ENCODE assay signal across 13 cellular contexts in the genomic region with DNA sequence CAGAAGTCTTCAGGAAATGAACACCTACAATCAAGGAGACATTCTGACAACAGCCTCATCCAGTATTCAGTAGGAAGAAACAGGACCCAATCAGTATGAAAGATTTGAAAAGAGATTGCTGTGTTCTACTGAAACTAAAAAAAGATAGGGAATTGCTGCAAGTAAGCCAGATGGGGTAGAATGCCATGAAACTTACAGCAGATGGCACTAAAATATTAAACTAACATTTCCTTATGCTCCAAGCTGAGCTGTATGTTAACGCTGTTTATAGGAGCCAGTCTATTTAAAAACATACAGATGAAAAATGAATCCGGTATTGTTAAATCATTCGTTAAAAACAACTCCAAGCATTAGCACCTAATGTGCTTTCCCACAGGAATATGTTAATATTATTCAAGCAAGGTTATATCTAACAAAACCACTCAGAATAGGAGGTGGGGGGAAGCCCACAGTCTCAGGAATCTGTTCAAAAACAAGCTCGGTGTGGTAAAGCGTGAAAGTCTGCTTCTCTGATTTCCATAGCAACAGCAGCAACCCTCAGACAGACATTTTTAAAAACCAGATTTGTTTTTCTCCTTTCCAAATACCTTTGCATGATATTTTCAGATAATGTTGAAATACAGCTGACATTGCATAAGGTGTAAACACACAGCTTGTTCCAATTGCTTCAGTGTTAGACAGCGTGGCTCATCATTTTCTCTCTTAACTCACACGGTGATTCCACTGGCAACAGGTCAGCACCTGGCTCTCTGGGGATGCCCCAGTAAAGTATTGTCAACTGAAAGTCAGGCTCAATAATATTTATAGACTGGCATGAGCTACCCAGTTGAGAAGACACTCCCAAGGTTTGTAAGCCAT.
DNase-seq lines count a peak whose midpoint lies in the region; ATAC-seq and TF ChIP-seq lines count a peak whose summit lies in the region.
"Had no signal": no experiment of that assay in that cellular context is flagged by ENCODE, and none has a peak within 500 bp of the region (broad histone marks: within the 10 kb centered on the region; RNA-seq: fewer than 3 reads in every experiment).

No MANE protein-coding gene starts in this region.

- intact Hi-C loops in thyroid gland (cut with DNase I) = no loop called here

- H3K4me1 ChIP-seq in thyroid gland = no peaks in the 10 kb centered on the region
- H3K4me1 ChIP-seq: suprapubic skin had no signal

- H3K9me3 ChIP-seq in thyroid gland = no peaks in the 10 kb centered on the region
- H3K9me3 ChIP-seq: suprapubic skin had no signal

- H3K4me3 ChIP-seq in epithelial cell of esophagus (ENCODE audit: low read length) (no peak overlapping the region), thyroid gland (replicated peaks in 1 of 3) (no peak overlapping the region)
- H3K4me3 ChIP-seq: PC-9, suprapubic skin had no signal

- no peaks in the 10 kb centered on the region for H3K27me3 ChIP-seq in thyroid gland
- H3K27me3 ChIP-seq: suprapubic skin had no signal

- ATAC-seq in HG02610 (IDR thresholded peaks at IDR 0.05; ENCODE audit: unreplicated experiment) = no peak

- TF ChIP-seq CTCF in epithelial cell of esophagus (IDR thresholded peaks at IDR 0.05; ENCODE audit: insufficient read depth, low read depth, low read length, missing control alignments) = no peak
- no peak for TF ChIP-seq CTCF in thyroid gland (IDR thresholded peaks at IDR 0.05)

- H3K36me3 ChIP-seq in thyroid gland = no peaks in the 10 kb centered on the region
- H3K36me3 ChIP-seq: suprapubic skin had no signal

- 41 to 50% methylated on average over 7 of the region's 7 CpGs for WGBS in thyroid gland, 2 donors

- H3K27ac ChIP-seq in thyroid gland = no peak overlapping the region
- H3K27ac ChIP-seq: PC-9, suprapubic skin had no signal

- in situ Hi-C loops in G401 (cut with HindIII; ENCODE audit: low sequenced_read_pairs) = no loop called here

- TF ChIP-seq POLR2A in thyroid gland (IDR thresholded peaks at IDR 0.05) = no peak

- DNase-seq in G401 (ENCODE audit: low spot score) (peak; percentile 84), NCI-H526 treated with DMSO at 0.1 percent for 48 hours (lab: John Stamatoyannopoulos, UW) (peak; percentile 6), epithelial cell of esophagus (ENCODE audit: low read depth) (peak; percentile 22), putamen (ENCODE audit: low spot score) (peak; percentile 45), thyroid gland (no peak)
- no peak for DNase-seq in stimulated activated CD4-positive, alpha-beta T cell treated with anti-CD3 and anti-CD28 coated beads, Interleukin-4, amount 100 ng/mL, for 24 hours
- DNase-seq: activated CD8-positive, alpha-beta memory T cell treated with anti-CD3 and anti-CD28 coated beads for 24 hours; DMS79; H7; NCI-H1436 treated with DMSO at 0.1 percent for 48 hours; PC-9 had no signal

Comparison
In these comparisons a context has a peak if more than half of its experiments do, and no peak if none do; other contexts are left out.
1. DNase-seq: peak in G401 (single experiment), NCI-H526 treated with DMSO at 0.1 percent for 48 hours (single experiment), epithelial cell of esophagus (single experiment) and putamen (single experiment); none in stimulated activated CD4-positive, alpha-beta T cell treated with anti-CD3 and anti-CD28 coated beads, Interleukin-4, amount 100 ng/mL, for 24 hours (single experiment) and thyroid gland (0 of 2).